Comparison of ENCODE assay signal across 1 cellular context in the genomic region with DNA sequence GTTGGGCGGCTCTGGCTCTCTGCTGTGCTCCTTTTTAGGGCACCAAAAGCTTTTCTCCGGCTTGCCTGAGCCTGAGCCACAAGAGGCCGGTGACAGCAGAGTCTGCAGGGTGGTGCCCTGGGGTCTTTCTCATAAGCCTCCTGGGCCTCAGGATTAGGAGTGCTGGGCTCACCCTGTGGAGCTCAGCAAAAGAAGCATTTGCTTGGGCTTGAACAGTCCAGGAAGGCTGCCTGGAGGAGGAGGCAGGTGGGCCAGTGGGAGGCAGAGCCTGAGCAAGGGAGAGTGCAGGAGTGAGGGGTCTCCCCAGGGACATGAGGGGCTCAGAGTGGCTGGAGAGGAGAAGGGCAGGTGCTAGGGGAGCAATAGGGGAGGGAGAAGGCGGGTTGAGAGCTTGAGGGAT.
TF ChIP-seq lines count a peak whose summit lies in the region.

No MANE protein-coding gene starts in this region.

TF ChIP-seq in HCT116, 20 proteins besides CTCF, POLR2A, EP300 and RAD21:
- TF ChIP-seq CBX3 (IDR thresholded peaks at IDR 0.05; ENCODE audit: low read depth): no peak
- peak; percentile 67 for TF ChIP-seq SIN3A (IDR thresholded peaks at IDR 0.05; ENCODE audit: low read depth)
- no peak for TF ChIP-seq EGR1 (IDR thresholded peaks at IDR 0.05; ENCODE audit: low read depth)
- TF ChIP-seq, protein P1, sequence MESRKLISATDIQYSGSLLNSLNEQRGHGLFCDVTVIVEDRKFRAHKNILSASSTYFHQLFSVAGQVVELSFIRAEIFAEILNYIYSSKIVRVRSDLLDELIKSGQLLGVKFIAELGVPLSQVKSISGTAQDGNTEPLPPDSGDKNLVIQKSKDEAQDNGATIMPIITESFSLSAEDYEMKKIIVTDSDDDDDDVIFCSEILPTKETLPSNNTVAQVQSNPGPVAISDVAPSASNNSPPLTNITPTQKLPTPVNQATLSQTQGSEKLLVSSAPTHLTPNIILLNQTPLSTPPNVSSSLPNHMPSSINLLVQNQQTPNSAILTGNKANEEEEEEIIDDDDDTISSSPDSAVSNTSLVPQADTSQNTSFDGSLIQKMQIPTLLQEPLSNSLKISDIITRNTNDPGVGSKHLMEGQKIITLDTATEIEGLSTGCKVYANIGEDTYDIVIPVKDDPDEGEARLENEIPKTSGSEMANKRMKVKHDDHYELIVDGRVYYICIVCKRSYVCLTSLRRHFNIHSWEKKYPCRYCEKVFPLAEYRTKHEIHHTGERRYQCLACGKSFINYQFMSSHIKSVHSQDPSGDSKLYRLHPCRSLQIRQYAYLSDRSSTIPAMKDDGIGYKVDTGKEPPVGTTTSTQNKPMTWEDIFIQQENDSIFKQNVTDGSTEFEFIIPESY (IDR thresholded peaks at IDR 0.05; ENCODE audit: extremely low read depth, insufficient replicate concordance, low read length): no peak
- TF ChIP-seq POLR2AphosphoS5 (IDR thresholded peaks at IDR 0.05; ENCODE audit: low read depth, low read length): no peak
- TF ChIP-seq, protein P2, sequence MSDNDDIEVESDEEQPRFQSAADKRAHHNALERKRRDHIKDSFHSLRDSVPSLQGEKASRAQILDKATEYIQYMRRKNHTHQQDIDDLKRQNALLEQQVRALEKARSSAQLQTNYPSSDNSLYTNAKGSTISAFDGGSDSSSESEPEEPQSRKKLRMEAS (IDR thresholded peaks at IDR 0.05): no peak
- TF ChIP-seq, protein P3, sequence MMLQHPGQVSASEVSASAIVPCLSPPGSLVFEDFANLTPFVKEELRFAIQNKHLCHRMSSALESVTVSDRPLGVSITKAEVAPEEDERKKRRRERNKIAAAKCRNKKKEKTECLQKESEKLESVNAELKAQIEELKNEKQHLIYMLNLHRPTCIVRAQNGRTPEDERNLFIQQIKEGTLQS (IDR thresholded peaks at IDR 0.05): no peak
TF ChIP-seq in HCT116: peak in this region for 1.
